In the genomic region with DNA sequence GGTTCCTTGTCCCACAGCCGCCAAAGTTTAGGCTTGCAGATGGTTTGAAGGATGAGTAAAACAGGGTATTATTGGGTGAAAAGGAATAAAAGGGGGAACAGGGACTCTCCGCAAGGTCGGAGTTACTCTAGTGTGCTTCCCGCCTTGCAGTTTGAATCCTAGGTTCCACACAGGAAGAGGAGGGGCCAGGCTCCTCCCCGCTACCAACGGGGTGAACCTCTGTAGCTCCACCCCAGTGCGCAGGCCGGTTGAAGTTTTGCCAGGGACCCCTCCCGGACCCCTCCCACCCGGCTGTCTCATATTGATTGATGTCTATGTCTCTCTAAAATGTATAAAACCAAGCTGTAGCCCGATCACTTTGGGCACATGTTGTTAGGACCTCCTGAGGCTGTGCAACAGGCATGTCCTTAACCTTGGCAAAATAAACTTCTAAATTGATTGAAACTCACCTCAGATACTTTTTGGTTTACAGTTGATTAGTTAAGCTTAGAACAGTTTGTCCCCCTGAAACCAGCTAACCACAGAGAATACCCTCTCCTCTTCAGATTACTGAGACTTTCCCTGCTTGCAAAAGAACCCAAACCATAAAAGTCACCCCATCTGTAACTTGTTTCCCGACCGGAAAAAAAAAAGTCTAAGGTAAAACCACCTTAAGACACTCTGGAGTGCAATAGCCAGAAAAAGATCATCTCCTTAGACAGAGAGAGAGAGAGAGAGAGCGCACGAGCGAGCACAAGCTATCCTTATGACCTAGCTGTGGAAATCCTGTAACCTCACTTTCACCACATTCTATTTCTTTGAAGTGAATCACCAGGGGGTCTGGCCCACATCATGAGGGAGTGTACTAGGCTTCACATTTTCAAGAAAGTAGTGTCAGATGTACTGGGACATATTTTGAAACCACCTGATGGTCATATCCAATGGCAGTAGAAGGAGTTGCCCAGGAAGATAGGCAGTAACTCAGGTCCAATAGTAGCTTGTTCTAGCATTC, we compare ENCODE assay signal across 9 cellular contexts. TPM values are rescaled to one million over a fixed set of nuclear protein-coding genes. Genes with fewer than 3 reads are reported as not detected.
A peak's percentile ranks its signal among the peaks of the same experiment; 100 is the strongest.
DNase-seq lines count a peak whose midpoint lies in the region; ATAC-seq and TF ChIP-seq lines count a peak whose summit lies in the region.
"Had no signal": no experiment of that assay in that cellular context is flagged by ENCODE, and none has a peak within 500 bp of the region (broad histone marks: within the 10 kb centered on the region; RNA-seq: fewer than 3 reads in every experiment).

No MANE protein-coding gene starts in this region.

- intact Hi-C loops in activated CD4-positive, alpha-beta T cell treated with anti-CD3 and anti-CD28 coated beads for 36 hours (cut with DNase I, micrococcal nuclease): no loop called here

- TF ChIP-seq CTCF in type B pancreatic cell (conservative IDR thresholded peaks at IDR 0.05): no peak

- no peaks in the 10 kb centered on the region for H3K36me3 Mint-ChIP-seq in activated CD4-positive, alpha-beta T cell treated with anti-CD3 and anti-CD28 coated beads for 36 hours (ENCODE audit: low read depth)
- H3K36me3 Mint-ChIP-seq in activated naive CD8-positive, alpha-beta T cell treated with anti-CD3 and anti-CD28 coated beads, Interleukin-2, amount 10 ng/mL, durations not matched to agents 7 days and 5 days: no peaks in the 10 kb centered on the region
- no peaks in the 10 kb centered on the region for H3K36me3 Mint-ChIP-seq in type B pancreatic cell
- H3K36me3 Mint-ChIP-seq: naive B cell had no signal

- H3K4me3 Mint-ChIP-seq in activated CD4-positive, alpha-beta T cell treated with anti-CD3 and anti-CD28 coated beads for 36 hours: no peak overlapping the region
- H3K4me3 Mint-ChIP-seq in activated naive CD8-positive, alpha-beta T cell treated with anti-CD3 and anti-CD28 coated beads, Interleukin-2, amount 10 ng/mL, durations not matched to agents 7 days and 5 days: peak overlapping the region; percentile 30
- H3K4me3 Mint-ChIP-seq in type B pancreatic cell: no peak overlapping the region

- peaks cover 10% of the 10 kb centered on the region for H3K27me3 Mint-ChIP-seq in activated CD4-positive, alpha-beta T cell treated with anti-CD3 and anti-CD28 coated beads for 36 hours
- H3K27me3 Mint-ChIP-seq in activated naive CD8-positive, alpha-beta T cell treated with anti-CD3 and anti-CD28 coated beads, Interleukin-2, amount 10 ng/mL, durations not matched to agents 7 days and 5 days: peaks cover 5% of the 10 kb centered on the region
- no peaks in the 10 kb centered on the region for H3K27me3 Mint-ChIP-seq in type B pancreatic cell

- H3K9me3 Mint-ChIP-seq in activated CD4-positive, alpha-beta T cell treated with anti-CD3 and anti-CD28 coated beads for 36 hours (ENCODE audit: low read depth): no peaks in the 10 kb centered on the region
- no peaks in the 10 kb centered on the region for H3K9me3 Mint-ChIP-seq in activated naive CD8-positive, alpha-beta T cell treated with anti-CD3 and anti-CD28 coated beads, Interleukin-2, amount 10 ng/mL, durations not matched to agents 7 days and 5 days
- no peaks in the 10 kb centered on the region for H3K9me3 Mint-ChIP-seq in type B pancreatic cell

- ATAC-seq in activated CD4-positive, alpha-beta T cell treated with anti-CD3 and anti-CD28 coated beads for 36 hours: peak; percentile 90
- ATAC-seq in HG03095 (IDR thresholded peaks at IDR 0.05; ENCODE audit: unreplicated experiment): peak; percentile 78
- peak; percentile 68 for ATAC-seq in activated naive CD8-positive, alpha-beta T cell treated with anti-CD3 and anti-CD28 coated beads, Interleukin-2, amount 10 ng/mL, durations not matched to agents 7 days and 5 days (ENCODE audit: low read depth)
- no peak for ATAC-seq in esophagus mucosa

- CTCF ChIA-PET in activated CD4-positive, alpha-beta T cell treated with anti-CD3 and anti-CD28 coated beads for 36 hours (lab: Charles Lee): interaction anchor here (0.7 to 0.8 kb wide), 2 partner anchors 14 to 434 kb away, joined by 3 to 7 read pairs; no protein-coding TSS in a partner anchor

- DNase-seq in activated CD4-positive, alpha-beta T cell treated with anti-CD3 and anti-CD28 coated beads for 36 hours: peak; percentile 20
- no peak for DNase-seq in activated CD4-positive, alpha-beta T cell treated with anti-CD3 and anti-CD28 coated beads for 4 hours
- DNase-seq in activated naive CD8-positive, alpha-beta T cell treated with anti-CD3 and anti-CD28 coated beads, Interleukin-2, amount 10 ng/mL, durations not matched to agents 7 days and 5 days: no peak
- DNase-seq in smooth muscle cell of the brain vasculature (ENCODE audit: low read depth, low spot score): peak; percentile 23
- no peak for DNase-seq in activated effector memory CD4-positive, alpha-beta T cell treated with anti-CD3 and anti-CD28 coated beads, Interleukin-2, amount 50 U/mL, for 16 hours
- DNase-seq in type B pancreatic cell (ENCODE audit: extremely low spot score, unreplicated experiment): no peak
- DNase-seq: naive B cell had no signal

- H3K27ac Mint-ChIP-seq in activated CD4-positive, alpha-beta T cell treated with anti-CD3 and anti-CD28 coated beads for 36 hours: no peak overlapping the region
- peak overlapping the region; percentile 17 for H3K27ac Mint-ChIP-seq in activated naive CD8-positive, alpha-beta T cell treated with anti-CD3 and anti-CD28 coated beads, Interleukin-2, amount 10 ng/mL, durations not matched to agents 7 days and 5 days
- no peak overlapping the region for H3K27ac Mint-ChIP-seq in type B pancreatic cell
- H3K27ac Mint-ChIP-seq: naive B cell had no signal

- H3K4me1 Mint-ChIP-seq in activated CD4-positive, alpha-beta T cell treated with anti-CD3 and anti-CD28 coated beads for 36 hours: peaks cover 6% of the 10 kb centered on the region
- H3K4me1 Mint-ChIP-seq in activated naive CD8-positive, alpha-beta T cell treated with anti-CD3 and anti-CD28 coated beads, Interleukin-2, amount 10 ng/mL, durations not matched to agents 7 days and 5 days: peaks cover 8% of the 10 kb centered on the region
- peaks cover 6% of the 10 kb centered on the region for H3K4me1 Mint-ChIP-seq in type B pancreatic cell (ENCODE audit: unreplicated experiment)
- H3K4me1 Mint-ChIP-seq: naive B cell had no signal

- POLR2A ChIA-PET in activated CD4-positive, alpha-beta T cell treated with anti-CD3 and anti-CD28 coated beads for 36 hours (lab: Charles Lee): no interaction called here
- POLR2A ChIA-PET in activated naive CD8-positive, alpha-beta T cell treated with anti-CD3 and anti-CD28 coated beads, Interleukin-2, amount 10 ng/mL, durations not matched to agents 7 days and 5 days (lab: Charles Lee): no interaction called here

RNA-seq across cellular contexts. Expression of gene GTF2F2, which starts 11.3 kb away (rescaled TPM):
- total RNA-seq in activated CD4-positive, alpha-beta T cell treated with anti-CD3 and anti-CD28 coated beads for 36 hours: 10 to 100 TPM; 19.9 to 25.6 TPM
- total RNA-seq in activated naive CD8-positive, alpha-beta T cell treated with anti-CD3 and anti-CD28 coated beads, Interleukin-2, amount 10 ng/mL, durations not matched to agents 7 days and 5 days: 10 to 100 TPM; 15.0 to 15.1 TPM
- total RNA-seq in esophagus mucosa (13.2 TPM), type B pancreatic cell (ENCODE audit: low replicate concordance) (17.5 and 21.8 TPM in 2 replicates)

Comparison
In these comparisons a context has a peak if more than half of its experiments do, and no peak if none do; other contexts are left out.
1. DNase-seq: peak in activated CD4-positive, alpha-beta T cell treated with anti-CD3 and anti-CD28 coated beads for 36 hours (single experiment) and smooth muscle cell of the brain vasculature (single experiment); none in activated CD4-positive, alpha-beta T cell treated with anti-CD3 and anti-CD28 coated beads for 4 hours (0 of 2), activated naive CD8-positive, alpha-beta T cell treated with anti-CD3 and anti-CD28 coated beads, Interleukin-2, amount 10 ng/mL, durations not matched to agents 7 days and 5 days (single experiment), activated effector memory CD4-positive, alpha-beta T cell treated with anti-CD3 and anti-CD28 coated beads, Interleukin-2, amount 50 U/mL, for 16 hours (single experiment) and type B pancreatic cell (single experiment).